In the genomic region with DNA sequence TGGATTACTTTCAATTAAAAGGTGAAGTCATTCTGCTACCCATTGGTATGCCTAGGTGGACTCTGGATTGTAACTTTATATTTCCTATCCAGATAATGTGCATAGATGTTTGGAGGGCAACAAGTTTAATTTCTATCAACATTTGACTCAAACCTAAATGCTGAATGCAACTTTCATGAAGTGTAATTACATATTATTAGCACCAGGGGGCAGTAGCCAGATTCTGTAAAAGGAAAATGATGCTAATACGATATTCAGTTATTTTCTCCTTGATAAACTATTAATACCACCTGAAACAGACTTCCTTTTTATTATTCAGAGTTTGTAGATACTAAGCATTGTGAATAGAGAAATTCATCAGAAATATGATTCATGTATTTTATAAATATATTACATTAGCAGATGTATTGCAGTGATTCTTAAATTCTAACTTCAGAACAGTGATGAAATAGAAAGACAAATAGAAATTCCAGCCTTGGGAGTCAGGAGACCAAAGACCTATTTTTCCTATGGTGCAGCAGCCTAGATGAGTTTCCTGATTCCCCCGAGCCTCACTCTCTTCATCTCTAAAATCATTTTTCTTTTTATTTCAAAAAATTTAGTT, we compare ENCODE assay signal across 8 cellular contexts.
DNase-seq lines count a peak whose midpoint lies in the region; ATAC-seq, FAIRE-seq and TF ChIP-seq lines count a peak whose summit lies in the region.

No MANE protein-coding gene starts in this region.

- no peak overlapping the region for H3K27ac Mint-ChIP-seq in T-cell

- peaks cover 0 to 5% (median 4%) of the 10 kb centered on the region in 3 donors for H3K9me3 Mint-ChIP-seq in T-cell

- TF ChIP-seq CTCF in AG04449 (IDR thresholded peaks at IDR 0.05; ENCODE audit: insufficient read depth, low read length, missing control alignments) (peak; percentile 36), PC-9 (conservative IDR thresholded peaks at IDR 0.05) (peak; percentile 80), fibroblast of villous mesenchyme (IDR thresholded peaks at IDR 0.05; ENCODE audit: insufficient read depth, low read depth, low read length) (peak; percentile 64)

- no peaks in the 10 kb centered on the region for H3K79me2 ChIP-seq in PC-9 (ENCODE audit: low read depth)

- CTCF ChIA-PET in AG04449 (lab: Yijun Ruan, JAX), result interaction anchor here (1.6 kb wide), 1 partner anchor 231 kb away, joined by 5 read pairs; no protein-coding TSS in a partner anchor
- CTCF ChIA-PET in PC-9 (lab: Charles Lee), result no interaction called here
- CTCF ChIA-PET in T-cell (lab: Charles Lee), result no interaction called here

- no peak overlapping the region for H3K27ac ChIP-seq in PC-9

- DNase-seq in AG04449 (ENCODE audit: low read depth, low spot score) (no peak), GM19239 (ENCODE audit: insufficient read length, low spot score) (no peak), PC-9 (no peak), fibroblast of villous mesenchyme (ENCODE audit: low read depth) (peak; percentile 51), superior temporal gyrus (ENCODE audit: extremely low spot score) (peak; percentile 53), T-cell (no peak)

- peaks cover 10% of the 10 kb centered on the region for H3K4me1 ChIP-seq in PC-9 (replicated peaks; ENCODE audit: insufficient read depth)

- POLR2A ChIA-PET in AG04449 (lab: Yijun Ruan, JAX), result no interaction called here
- POLR2A ChIA-PET in PC-9 (lab: Charles Lee; ENCODE audit: unreplicated experiment), result no interaction called here
- POLR2A ChIA-PET in T-cell (lab: Charles Lee), result no interaction called here

- FAIRE-seq in GM19239 (lab: Jason Lieb, UNC), result peak; percentile 80

- 0 out of 2 replicates have a peak, but pooled peaks cover 7% of the 10 kb centered on the region for H3F3A ChIP-seq in PC-9 (ENCODE audit: insufficient read depth, low read depth)

- peaks cover 0 to 13% of the 10 kb centered on the region in 2 donors for H3K27me3 Mint-ChIP-seq in T-cell

- H3K4me3 Mint-ChIP-seq in T-cell, result no peak overlapping the region

- intact Hi-C loops in PC-9 (cut with micrococcal nuclease; ENCODE audit: unreplicated experiment), result loop anchor here (1.0 kb wide), 1 partner anchor 112 kb away; no protein-coding TSS in a partner anchor

- H3K36me3 Mint-ChIP-seq in T-cell, result no peaks in the 10 kb centered on the region

- H4K20me1 ChIP-seq in PC-9 (ENCODE audit: insufficient read depth), result no peaks in the 10 kb centered on the region

- H3K4me2 ChIP-seq in PC-9, result no peak overlapping the region

- H3K4me1 Mint-ChIP-seq in T-cell, result peaks cover 0 to 4% (median 0%) of the 10 kb centered on the region in 3 donors

- H3K4me3 ChIP-seq in AG04449 (ENCODE audit: low read depth, low read length) (no peak overlapping the region), PC-9 (no peak overlapping the region), fibroblast of villous mesenchyme (ENCODE audit: low read depth, low read length) (no peak overlapping the region)

- no TSS peak for BruUV-seq in PC-9 (replicated peaks; lab: Mats Ljungman, UMichigan)

- no peaks in the 10 kb centered on the region; the same call in 1 of the 2 replicates for H3K9me3 ChIP-seq in PC-9 (ENCODE audit: insufficient read depth, low read depth)

- H3K36me3 ChIP-seq in PC-9 (ENCODE audit: low read depth), result no peaks in the 10 kb centered on the region

- no peaks in the 10 kb centered on the region for H3K27me3 ChIP-seq in PC-9 (ENCODE audit: insufficient read depth, low read depth)

- no peak overlapping the region for H2AFZ ChIP-seq in PC-9

- ATAC-seq in HG03139 (IDR thresholded peaks at IDR 0.05; ENCODE audit: unreplicated experiment) (no peak), T-cell (replicated peaks in 1 of 4) (no peak), HG03095 (IDR thresholded peaks at IDR 0.05; ENCODE audit: unreplicated experiment) (no peak)

- H3K9me2 ChIP-seq in PC-9 (ENCODE audit: insufficient read depth), result no peaks in the 10 kb centered on the region

Comparison
In these comparisons a context has a peak if more than half of its experiments do, and no peak if none do; other contexts are left out.
1. DNase-seq: peak in fibroblast of villous mesenchyme (single experiment) and superior temporal gyrus (single experiment); none in AG04449 (single experiment), GM19239 (single experiment), PC-9 (0 of 2) and T-cell (0 of 34).
2. Peak in every context shown above with its lines, with median percentiles within 50 percentile points of each other: CTCF ChIP-seq.